Comparison of ENCODE assay signal across 15 cellular contexts in the genomic region with DNA sequence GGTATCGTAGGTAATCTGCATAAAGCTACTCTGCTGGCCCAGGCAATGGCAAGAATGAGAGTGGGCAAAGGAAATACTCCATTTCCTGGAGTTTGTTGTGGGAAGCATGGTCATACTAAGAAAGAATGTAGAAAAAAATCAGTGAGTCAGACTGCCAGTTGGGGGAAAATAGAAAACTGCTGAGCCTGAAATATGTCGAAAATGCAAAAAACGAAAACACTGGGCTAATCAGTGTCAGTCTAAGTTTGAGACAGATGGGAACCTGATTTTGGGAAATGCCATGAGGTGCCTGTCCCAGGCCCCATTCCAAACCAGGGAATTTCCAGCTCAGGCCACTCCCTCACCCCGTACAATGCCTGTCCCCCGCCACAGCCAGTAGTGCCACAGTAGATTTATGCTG.
DNase-seq lines count a peak whose midpoint lies in the region; TF ChIP-seq lines count a peak whose summit lies in the region.
"Had no signal": no experiment of that assay in that cellular context is flagged by ENCODE, and none has a peak within 500 bp of the region (broad histone marks: within the 10 kb centered on the region; RNA-seq: fewer than 3 reads in every experiment).

No MANE protein-coding gene starts in this region.

- no peak for TF ChIP-seq POLR2A in esophagus muscularis mucosa (IDR thresholded peaks at IDR 0.05; ENCODE audit: low read depth)

- H3K4me1 ChIP-seq in esophagus muscularis mucosa = no peaks in the 10 kb centered on the region
- H3K4me1 ChIP-seq: Caco-2, HAP-1 had no signal

- no peaks in the 10 kb centered on the region for H3K36me3 ChIP-seq in esophagus muscularis mucosa
- H3K36me3 ChIP-seq: HAP-1 had no signal

- H3K27me3 ChIP-seq in esophagus muscularis mucosa = no peaks in the 10 kb centered on the region

- H3K9me3 ChIP-seq in esophagus muscularis mucosa = no peaks in the 10 kb centered on the region
- H3K9me3 ChIP-seq: Caco-2, HAP-1 had no signal

- 73% methylated on average over 5 of the region's 5 CpGs for WGBS in esophagus muscularis mucosa

- no peak for TF ChIP-seq EP300 in esophagus muscularis mucosa (IDR thresholded peaks at IDR 0.05)

- DNase-seq in GM04503 (ENCODE audit: low read depth) = peak; percentile 79
- peak; percentile 43 for DNase-seq in RPMI7951 (ENCODE audit: low read depth)
- DNase-seq in fibroblast of peridontal ligament (ENCODE audit: extremely low read depth) = peak; percentile 83
- DNase-seq in stromal cell of bone marrow (ENCODE audit: low read depth) = peak; percentile 45
- DNase-seq in DMS53 treated with DMSO at 0.1 percent for 48 hours (lab: John Stamatoyannopoulos, UW; ENCODE audit: unreplicated experiment) = no peak
- no peak for DNase-seq in GM19240 (ENCODE audit: insufficient read length, low spot score)
- no peak for DNase-seq in esophagus muscularis mucosa (ENCODE audit: extremely low spot score)
- DNase-seq: activated CD4-positive, alpha-beta T cell treated with anti-CD3 and anti-CD28 coated beads, Interleukin-2, amount 50 U/mL, for 1 hour; Caco-2; left cardiac atrium; natural killer cell; NCI-H2081 treated with DMSO at 0.1 percent for 48 hours; NCI-H82; stimulated activated CD4-positive, alpha-beta T cell treated with anti-CD3 and anti-CD28 coated beads, Interleukin-4, amount 100 ng/mL, for 4 hours had no signal

- TF ChIP-seq CTCF in esophagus muscularis mucosa (IDR thresholded peaks at IDR 0.05) = no peak

- intact Hi-C loops in esophagus muscularis mucosa (cut with DNase I) = no loop called here

- H3K4me3 ChIP-seq in esophagus muscularis mucosa = no peak overlapping the region
- H3K4me3 ChIP-seq: HAP-1 had no signal

- H3K27ac ChIP-seq in esophagus muscularis mucosa (replicated peaks in 1 of 4) = no peak overlapping the region

Comparison
In these comparisons a context has a peak if more than half of its experiments do, and no peak if none do; other contexts are left out.
1. DNase-seq: peak in GM04503 (single experiment), RPMI7951 (single experiment), fibroblast of peridontal ligament (single experiment) and stromal cell of bone marrow (single experiment); none in DMS53 treated with DMSO at 0.1 percent for 48 hours (single experiment), GM19240 (single experiment) and esophagus muscularis mucosa (single experiment).